ENCODE assay signal across 10 cellular contexts in genomic region chr9:110251770-110252169, GRCh38. TPM values are rescaled to one million over a fixed set of nuclear protein-coding genes. Genes with fewer than 3 reads are reported as not detected.
"Had no signal": no experiment of that assay in that cellular context is flagged by ENCODE, and none has a peak within 500 bp of the region (broad histone marks: within the 10 kb centered on the region; RNA-seq: fewer than 3 reads in every experiment).

No MANE protein-coding gene starts in this region.

RNA-seq across cellular contexts. Expression of gene C9orf152, which starts 43.8 kb away (rescaled TPM):
- total RNA-seq: activated CD4-positive, alpha-beta T cell treated with anti-CD3 and anti-CD28 coated beads, Interleukin-2, amount 10 ng/mL, durations not matched to agents 24 days and 14 days; activated CD8-positive, alpha-beta memory T cell treated with anti-CD3 and anti-CD28 coated beads for 36 hours; activated CD8-positive, alpha-beta T cell treated with anti-CD3 and anti-CD28 coated beads for 36 hours; activated naive CD4-positive, alpha-beta T cell treated with anti-CD3 and anti-CD28 coated beads for 36 hours; aorta; LHCN-M2; M059J; RPMI7951; SJCRH30; T-helper 1 cell treated with Interleukin-12 subunit alpha and Interleukin-12 subunit beta and Interleukin-4 antibody, amounts not matched to agents 30 ng/mL and 1 ng/mL, for 36 hours had no signal
